ENCODE assay signal across 15 cellular contexts in the genomic region with DNA sequence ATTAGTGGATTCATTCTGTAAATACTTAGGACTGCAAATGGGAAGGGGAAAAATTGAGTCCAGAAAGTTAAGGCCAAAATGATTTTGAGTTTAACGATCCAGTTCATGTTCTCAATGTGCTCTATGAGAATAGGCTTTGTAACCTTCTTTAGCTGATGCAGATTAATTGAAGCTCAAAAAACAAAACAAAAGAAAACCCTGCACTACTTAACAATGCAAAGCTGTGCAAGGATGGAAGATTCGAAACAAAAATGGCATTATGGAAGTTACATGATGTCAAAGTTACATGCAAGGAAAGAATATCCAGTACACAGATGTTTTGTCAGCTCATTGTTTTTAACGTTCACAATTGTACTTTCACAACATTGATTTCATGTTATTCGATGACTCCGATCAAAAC.
"Had no signal": no experiment of that assay in that cellular context is flagged by ENCODE, and none has a peak within 500 bp of the region (broad histone marks: within the 10 kb centered on the region; RNA-seq: fewer than 3 reads in every experiment).

No MANE protein-coding gene starts in this region.

- H3K27ac ChIP-seq: foreskin keratinocyte, prostate gland had no signal

- H3K27me3 ChIP-seq: foreskin keratinocyte had no signal

- H3K27ac Mint-ChIP-seq: activated CD4-positive, alpha-beta T cell treated with anti-CD3 and anti-CD28 coated beads, Interleukin-2, amount 10 ng/mL, durations not matched to agents 7 days and 5 days had no signal

- H3K9me3 Mint-ChIP-seq: activated CD4-positive, alpha-beta T cell treated with anti-CD3 and anti-CD28 coated beads, Interleukin-2, amount 10 ng/mL, durations not matched to agents 7 days and 5 days; activated T-cell treated with anti-CD3 and anti-CD28 coated beads, Interleukin-2, amount 50 U/mL, for 4 hours had no signal

- H3K9me3 ChIP-seq: prostate gland, thoracic aorta had no signal

- DNase-seq: activated CD4-positive, alpha-beta T cell treated with anti-CD3 and anti-CD28 coated beads, Interleukin-2, amount 10 ng/mL, durations not matched to agents 7 days and 5 days; activated CD8-positive, alpha-beta memory T cell treated with anti-CD3 and anti-CD28 coated beads, Interleukin-2, amount 50 U/mL, for 4 hours; activated effector memory CD4-positive, alpha-beta T cell treated with Interleukin-2 at 50 U/mL for 16 hours; activated naive CD4-positive, alpha-beta T cell treated with anti-CD3 and anti-CD28 coated beads, Interleukin-2, amount 50 U/mL, for 16 hours; activated T-cell treated with anti-CD3 and anti-CD28 coated beads, Interleukin-2, amount 50 U/mL, for 4 hours; foreskin keratinocyte; glutamatergic neuron; kidney glomerular epithelial cell; left ventricle myocardium superior; right cardiac atrium; stimulated activated CD4-positive, alpha-beta T cell treated with anti-CD3 and anti-CD28 coated beads, Interleukin-2, amount 100 ng/mL, for 24 hours; stimulated activated naive CD8-positive, alpha-beta T cell treated with anti-CD3 and anti-CD28 coated beads, Interleukin-15, Interleukin-2, amounts not matched to agents 100 U/mL and 50 U/mL, for 24 hours had no signal

- H3K36me3 ChIP-seq: prostate gland had no signal

- H3K4me1 ChIP-seq: foreskin keratinocyte, prostate gland had no signal

- H3K4me3 Mint-ChIP-seq: activated CD4-positive, alpha-beta T cell treated with anti-CD3 and anti-CD28 coated beads, Interleukin-2, amount 10 ng/mL, durations not matched to agents 7 days and 5 days; activated T-cell treated with anti-CD3 and anti-CD28 coated beads, Interleukin-2, amount 50 U/mL, for 4 hours; neural crest cell had no signal

- H3K27me3 Mint-ChIP-seq: activated CD4-positive, alpha-beta T cell treated with anti-CD3 and anti-CD28 coated beads, Interleukin-2, amount 10 ng/mL, durations not matched to agents 7 days and 5 days had no signal

- H3K4me3 ChIP-seq: prostate gland, thoracic aorta had no signal

- H3K4me1 Mint-ChIP-seq: activated CD4-positive, alpha-beta T cell treated with anti-CD3 and anti-CD28 coated beads, Interleukin-2, amount 10 ng/mL, durations not matched to agents 7 days and 5 days had no signal
